Comparison of ENCODE assay signal across 31 cellular contexts in the genomic region with DNA sequence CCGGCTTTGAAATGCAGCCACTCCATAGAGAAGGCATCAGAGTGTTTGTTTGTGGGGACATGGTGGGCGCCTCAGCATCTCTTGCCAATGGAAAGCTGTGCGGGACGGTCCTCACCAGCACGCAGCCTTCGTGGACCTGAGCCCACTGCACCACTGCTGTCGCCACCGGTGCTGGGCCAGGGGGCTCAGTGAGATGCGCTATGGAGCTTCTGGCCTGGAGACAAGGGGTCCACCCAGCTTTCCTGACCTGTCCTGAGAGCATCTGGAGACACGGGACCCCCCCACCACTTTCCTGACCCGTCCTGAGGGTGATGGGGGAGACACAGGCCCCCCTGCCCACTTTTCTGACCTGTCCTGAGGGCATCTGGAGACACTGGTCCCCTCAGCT.
A peak's percentile ranks its signal among the peaks of the same experiment; 100 is the strongest.
DNase-seq lines count a peak whose midpoint lies in the region; ATAC-seq, FAIRE-seq and TF ChIP-seq lines count a peak whose summit lies in the region.
"Had no signal": no experiment of that assay in that cellular context is flagged by ENCODE, and none has a peak within 500 bp of the region (broad histone marks: within the 10 kb centered on the region; RNA-seq: fewer than 3 reads in every experiment).

No MANE protein-coding gene starts in this region.

- no peak overlapping the region for H2BK5ac ChIP-seq in neuronal stem cell (ENCODE audit: low read length)

- no peaks in the 10 kb centered on the region for H3K9me2 ChIP-seq in PC-9 (ENCODE audit: insufficient read depth)

- H3K9ac ChIP-seq in neuronal stem cell (ENCODE audit: low read depth, low read length, poor library complexity): no peak overlapping the region
- H3K9ac ChIP-seq: BLaER1 had no signal

- H3K4me1 ChIP-seq in heart right ventricle (peaks cover 0 to 12% (median 8%) of the 10 kb centered on the region in 9 donors), right cardiac atrium (ENCODE audit: control insufficient read depth, insufficient read depth, low read length) (no peaks in the 10 kb centered on the region), neuronal stem cell (ENCODE audit: control insufficient read depth in 2 of 2, insufficient read depth in 1 of 2, low read depth in 1 of 2, low read length in 2 of 2) (peaks cover 4 to 11% of the 10 kb centered on the region in 2 donors), PC-9 (replicated peaks; ENCODE audit: insufficient read depth) (no peaks in the 10 kb centered on the region)
- H3K4me1 ChIP-seq: A549, BE2C, Caco-2 had no signal

- peak; percentile 13 for DNase-seq in Right ventricle myocardium superior
- DNase-seq in heart right ventricle: no peak
- peak in 2 of 3 donors; percentile 20 to 28 for DNase-seq in right cardiac atrium
- no peak for DNase-seq in left cardiac atrium
- no peak for DNase-seq in bronchial epithelial cell (ENCODE audit: low read depth)
- DNase-seq in neuronal stem cell (ENCODE audit: low spot score): no peak
- DNase-seq in PC-9: no peak
- no peak for DNase-seq in NCI-H1436 treated with DMSO at 0.1 percent for 48 hours (lab: John Stamatoyannopoulos, UW)
- DNase-seq: 8988T; ACHN; AML-193; BE2C; Caco-2; Calu3; CD4-positive, alpha-beta memory T cell; CD4-positive, alpha-beta T cell; CD4-positive, CD25-positive, alpha-beta regulatory T cell; COR-L47; DMS 273 treated with DMSO at 0.1 percent for 48 hours; DMS153; DMS53; DND-41; EL had no signal

- H4K91ac ChIP-seq in neuronal stem cell (ENCODE audit: low read depth, low read length, poor library complexity): no peak overlapping the region

- H3K27ac ChIP-seq in heart right ventricle (no peak overlapping the region), right cardiac atrium (ENCODE audit: low read length) (no peak overlapping the region), neuronal stem cell (replicated peaks; ENCODE audit: low read length) (no peak overlapping the region), PC-9 (no peak overlapping the region)
- H3K27ac ChIP-seq: 22Rv1; A549; BLaER1; BLaER1 treated with 17β-estradiol and CSF1 and Interleukin-3, amounts not matched to agents 10 nM and 100 nM; C4-2B had no signal

- no peak overlapping the region for H2AK5ac ChIP-seq in neuronal stem cell (ENCODE audit: low read depth, low read length)

- H3K4me2 ChIP-seq in neuronal stem cell (ENCODE audit: insufficient read depth, low read length, poor library complexity, severe bottlenecking) (no peak overlapping the region), PC-9 (no peak overlapping the region)
- H3K4me2 ChIP-seq: A549 had no signal

- H2BK120ac ChIP-seq in neuronal stem cell (ENCODE audit: low read depth, low read length): no peak overlapping the region

- peak overlapping the region; percentile 65 for H4K8ac ChIP-seq in neuronal stem cell (ENCODE audit: low read depth, low read length)

- no peak overlapping the region for H2BK12ac ChIP-seq in neuronal stem cell (ENCODE audit: low read length)

- no peaks in the 10 kb centered on the region for H3K79me2 ChIP-seq in PC-9 (ENCODE audit: low read depth)

- BruUV-seq in PC-9 (replicated peaks; lab: Mats Ljungman, UMichigan): no TSS peak

- no peak overlapping the region for H2AFZ ChIP-seq in neuronal stem cell (ENCODE audit: low read length)
- no peak overlapping the region for H2AFZ ChIP-seq in PC-9

- ATAC-seq in Right ventricle myocardium superior (ENCODE audit: poor library complexity) (no peak), heart right ventricle (no peak), right cardiac atrium (no peak), left cardiac atrium (no peak)
- ATAC-seq: A549; CD8-positive, alpha-beta T cell had no signal

- CTCF ChIA-PET in PC-9 (lab: Charles Lee): interaction anchor here (0.5 kb wide), 1 partner anchor 538 kb away, joined by 3 read pairs; no protein-coding TSS in a partner anchor

- intact Hi-C loops in Right ventricle myocardium superior (cut with DNase I) (no loop called here), heart right ventricle (cut with DNase I) (loop anchor here in 2 of 10 donors (10.0 kb wide), 2 partner anchors 63 to 113 kb away; no protein-coding TSS in a partner anchor), right cardiac atrium (cut with DNase I) (no loop called here), left cardiac atrium (cut with DNase I) (no loop called here), PC-9 (cut with micrococcal nuclease; ENCODE audit: unreplicated experiment) (loop anchor here (5.0 kb wide), 1 partner anchor 166 kb away; no protein-coding TSS in a partner anchor)

- no peaks in the 10 kb centered on the region for H3K9me3 ChIP-seq in heart right ventricle
- H3K9me3 ChIP-seq in right cardiac atrium (ENCODE audit: control insufficient read depth, low read length): no peaks in the 10 kb centered on the region
- H3K9me3 ChIP-seq in neuronal stem cell (replicated peaks in 1 of 2; ENCODE audit: control insufficient read depth in 2 of 2, insufficient read depth in 1 of 2, low read depth in 1 of 2, low read length in 2 of 2): no peaks in the 10 kb centered on the region
- no peaks in the 10 kb centered on the region for H3K9me3 ChIP-seq in PC-9 (ENCODE audit: insufficient read depth, low read depth)
- H3K9me3 ChIP-seq: A549; BE2C; BLaER1; BLaER1 treated with 17β-estradiol and CSF1 and Interleukin-3, amounts not matched to agents 10 nM and 100 nM; Caco-2 had no signal

- no peak overlapping the region for H2BK15ac ChIP-seq in neuronal stem cell (ENCODE audit: low read length)

- POLR2A ChIA-PET in PC-9 (lab: Charles Lee; ENCODE audit: unreplicated experiment): no interaction called here

- 85 to 94% methylated on average over 11 of the region's 11 CpGs for WGBS in heart right ventricle, 2 donors
- 91% methylated on average over 11 of the region's 11 CpGs for WGBS in right cardiac atrium
- no CpG with 5 or more reads among the region's 11 CpGs for WGBS in neuronal stem cell (ENCODE audit: extremely low coverage in 2 of 2, insufficient read length in 2 of 2, insufficient replicate concordance in 1 of 2), 2 donors

- peaks cover 3% of the 10 kb centered on the region for H3K79me1 ChIP-seq in neuronal stem cell (ENCODE audit: low read depth, low read length)

- H3K27me3 ChIP-seq in heart right ventricle (no peaks in the 10 kb centered on the region), right cardiac atrium (ENCODE audit: control insufficient read depth, insufficient read depth) (no peaks in the 10 kb centered on the region), bronchial epithelial cell (ENCODE audit: control insufficient read depth, insufficient read depth, low read length) (no peaks in the 10 kb centered on the region), neuronal stem cell (ENCODE audit: control insufficient read depth in 3 of 3, insufficient read depth in 3 of 3, low read depth in 1 of 3, low read length in 3 of 3) (no peaks in the 10 kb centered on the region), PC-9 (ENCODE audit: insufficient read depth, low read depth) (no peaks in the 10 kb centered on the region)
- H3K27me3 ChIP-seq: BE2C, BLaER1 had no signal

- no peaks in the 10 kb centered on the region for H3F3A ChIP-seq in PC-9 (ENCODE audit: insufficient read depth, low read depth)

- no peak overlapping the region for H3K14ac ChIP-seq in neuronal stem cell (ENCODE audit: low read length)

- H3K4ac ChIP-seq in neuronal stem cell (ENCODE audit: low read length): no peak overlapping the region

- H3K36me3 ChIP-seq in heart right ventricle (peaks cover 0 to 14% (median 0%) of the 10 kb centered on the region in 9 donors), bronchial epithelial cell (ENCODE audit: control insufficient read depth, insufficient read depth, low read length) (no peaks in the 10 kb centered on the region), neuronal stem cell (replicated peaks in 1 of 2; ENCODE audit: control insufficient read depth in 2 of 2, insufficient read depth in 2 of 2, low read length in 2 of 2) (no peaks in the 10 kb centered on the region), PC-9 (ENCODE audit: low read depth) (no peaks in the 10 kb centered on the region)
- H3K36me3 ChIP-seq: BE2C had no signal

- TF ChIP-seq CTCF in heart right ventricle (IDR thresholded peaks at IDR 0.05): no peak
- no peak for TF ChIP-seq CTCF in bronchial epithelial cell (IDR thresholded peaks at IDR 0.05; ENCODE audit: insufficient read depth, low read length, severe bottlenecking)
- TF ChIP-seq CTCF in PC-9 (conservative IDR thresholded peaks at IDR 0.05): no peak

- FAIRE-seq in bronchial epithelial cell (lab: Jason Lieb, UNC): peak; percentile 23
- FAIRE-seq: A204.1, A549, D721Med had no signal

- no peak overlapping the region for H3K4me3 ChIP-seq in heart right ventricle
- no peak overlapping the region for H3K4me3 ChIP-seq in right cardiac atrium (ENCODE audit: low read length)
- H3K4me3 ChIP-seq in bronchial epithelial cell (ENCODE audit: low read depth, low read length): no peak overlapping the region
- no peak overlapping the region for H3K4me3 ChIP-seq in neuronal stem cell (ENCODE audit: low read length in 2 of 2)
- H3K4me3 ChIP-seq in PC-9: no peak overlapping the region
- H3K4me3 ChIP-seq: A549; BLaER1; BLaER1 treated with 17β-estradiol and CSF1 and Interleukin-3, amounts not matched to agents 10 nM and 100 nM had no signal

- no peak overlapping the region for H3K18ac ChIP-seq in neuronal stem cell (ENCODE audit: low read length)

- H3K23ac ChIP-seq in neuronal stem cell (ENCODE audit: low read depth, low read length, poor library complexity): peak overlapping the region; percentile 65

- H4K20me1 ChIP-seq in PC-9 (ENCODE audit: insufficient read depth): no peaks in the 10 kb centered on the region

Comparison
In these comparisons a context has a peak if more than half of its experiments do, and no peak if none do; other contexts are left out.
1. DNase-seq: peak in Right ventricle myocardium superior (single experiment) and right cardiac atrium (2 of 3); none in heart right ventricle (0 of 2), left cardiac atrium (single experiment), bronchial epithelial cell (single experiment), neuronal stem cell (single experiment), PC-9 (0 of 2) and NCI-H1436 treated with DMSO at 0.1 percent for 48 hours (single experiment).